Comparison of ENCODE assay signal across 9 cellular contexts in genomic region chr2:231926761-231927565, GRCh38.
DNase-seq lines count a peak whose midpoint lies in the region; TF ChIP-seq lines count a peak whose summit lies in the region.
"Had no signal": no experiment of that assay in that cellular context is flagged by ENCODE, and none has a peak within 500 bp of the region (broad histone marks: within the 10 kb centered on the region; RNA-seq: fewer than 3 reads in every experiment).

No MANE protein-coding gene starts in this region.

- no peaks in the 10 kb centered on the region for H3K36me3 ChIP-seq in duodenal mucosa (ENCODE audit: control insufficient read depth in 1 of 2, insufficient read depth in 2 of 2, low read length in 2 of 2)
- H3K36me3 ChIP-seq in mucosa of rectum (ENCODE audit: control insufficient read depth in 2 of 2, insufficient read depth in 2 of 2, low read length in 2 of 2): no peaks in the 10 kb centered on the region
- no peaks in the 10 kb centered on the region for H3K36me3 ChIP-seq in tibial artery
- H3K36me3 ChIP-seq: upper lobe of left lung had no signal

- H3K27me3 ChIP-seq in duodenal mucosa (ENCODE audit: control insufficient read depth in 1 of 2, insufficient read depth in 2 of 2, low read length in 2 of 2): peaks cover 60 to 63% of the 10 kb centered on the region in 2 donors
- peaks cover 36 to 53% of the 10 kb centered on the region in 2 donors for H3K27me3 ChIP-seq in mucosa of rectum (ENCODE audit: control insufficient read depth in 2 of 2, insufficient read depth in 2 of 2, low read length in 2 of 2)
- peaks cover 0 to 90% of the 10 kb centered on the region in 2 donors for H3K27me3 ChIP-seq in tibial artery

- H3K9me3 ChIP-seq in duodenal mucosa (ENCODE audit: control insufficient read depth in 1 of 2, low read length in 2 of 2) (no peaks in the 10 kb centered on the region), mucosa of rectum (ENCODE audit: control insufficient read depth in 2 of 2, low read length in 2 of 2) (no peaks in the 10 kb centered on the region), tibial artery (no peaks in the 10 kb centered on the region)
- H3K9me3 ChIP-seq: upper lobe of left lung had no signal

- intact Hi-C loops in tibial artery (cut with DNase I; ENCODE audit: low total_unique reads): loop anchor here (5.0 kb wide), 2 partner anchors 210 to 515 kb away; no protein-coding TSS in a partner anchor

- peak overlapping the region; percentile 50 to 65 for H3K4me3 ChIP-seq in duodenal mucosa (ENCODE audit: low read depth in 1 of 2, low read length in 2 of 2)
- H3K4me3 ChIP-seq in mucosa of rectum (ENCODE audit: low read length in 2 of 2): peak overlapping the region; percentile 17 to 54
- H3K4me3 ChIP-seq in tibial artery: no peak overlapping the region

- H3K9ac ChIP-seq in duodenal mucosa (ENCODE audit: low read depth in 1 of 2, low read length in 2 of 2) (no peak overlapping the region), mucosa of rectum (ENCODE audit: low read depth in 1 of 2, low read length in 2 of 2) (no peak overlapping the region)

- no peak overlapping the region for H3K27ac ChIP-seq in duodenal mucosa (ENCODE audit: low read depth, low read length)
- no peak overlapping the region for H3K27ac ChIP-seq in mucosa of rectum (ENCODE audit: low read depth in 2 of 2, low read length in 2 of 2)
- no peak overlapping the region for H3K27ac ChIP-seq in tibial artery
- H3K27ac ChIP-seq: upper lobe of left lung had no signal

- peak; percentile 43 for DNase-seq in activated CD4-positive, alpha-beta T cell treated with anti-CD3 and anti-CD28 coated beads for 48 hours
- no peak for DNase-seq in activated CD4-positive, alpha-beta T cell treated with anti-CD3 and anti-CD28 coated beads, Interleukin-2, amount 50 U/mL, for 4 hours
- peak; percentile 27 for DNase-seq in NOMO-1 treated with dmso at 0.1 percent for 144 hours (lab: John Stamatoyannopoulos, UW; ENCODE audit: unreplicated experiment)
- DNase-seq in tibial artery: peak; percentile 18 to 54
- no peak for DNase-seq in central memory CD4-positive, alpha-beta T cell
- DNase-seq in KG1 (lab: John Stamatoyannopoulos, UW): no peak

- H3K4me1 ChIP-seq in duodenal mucosa (ENCODE audit: control insufficient read depth in 1 of 2, insufficient read depth in 2 of 2, low read length in 2 of 2): peaks cover 3 to 20% of the 10 kb centered on the region in 2 donors
- H3K4me1 ChIP-seq in mucosa of rectum (ENCODE audit: control insufficient read depth in 2 of 2, insufficient read depth in 2 of 2, low read length in 2 of 2): peaks cover 11 to 12% of the 10 kb centered on the region in 2 donors
- H3K4me1 ChIP-seq in tibial artery: peaks cover 0 to 26% (median 21%) of the 10 kb centered on the region in 4 donors

- TF ChIP-seq CTCF in tibial artery (IDR thresholded peaks at IDR 0.05): no peak

Comparison
In these comparisons a context has a peak if more than half of its experiments do, and no peak if none do; other contexts are left out.
1. DNase-seq: peak in activated CD4-positive, alpha-beta T cell treated with anti-CD3 and anti-CD28 coated beads for 48 hours (single experiment), NOMO-1 treated with dmso at 0.1 percent for 144 hours (single experiment) and tibial artery (2 of 2); none in activated CD4-positive, alpha-beta T cell treated with anti-CD3 and anti-CD28 coated beads, Interleukin-2, amount 50 U/mL, for 4 hours (0 of 2), central memory CD4-positive, alpha-beta T cell (single experiment) and KG1 (single experiment).
2. H3K4me3 ChIP-seq: peak in duodenal mucosa (2 of 2) and mucosa of rectum (2 of 2); none in tibial artery (0 of 2).